1 cellular context compared by ENCODE assay signal in the genomic region with DNA sequence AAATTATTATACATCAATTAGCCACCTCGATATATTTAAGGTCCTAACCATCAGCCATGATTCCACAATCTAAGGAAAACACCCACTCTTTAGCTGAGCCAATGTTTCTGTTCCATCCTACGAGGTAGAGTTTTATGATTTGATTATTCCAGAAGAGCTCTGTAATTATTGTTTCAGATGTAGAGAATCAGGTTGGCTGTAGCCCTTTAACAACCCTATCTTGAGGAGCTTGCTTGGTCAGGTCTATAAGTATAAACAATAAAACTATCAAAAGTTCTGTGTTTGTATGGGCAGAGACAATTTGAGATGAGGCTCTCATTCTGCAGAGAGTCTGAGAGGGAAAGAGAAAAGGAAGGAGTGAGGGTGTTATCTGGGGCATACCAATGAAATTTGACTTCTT.
TF ChIP-seq lines count a peak whose summit lies in the region.

Gene PBOV1 (minus strand): TSS at position 43 of the 400 bp plus-strand sequence. CDS start 96 bp downstream, outside the sequence.

TF ChIP-seq in GM23338, 12 proteins besides CTCF, POLR2A, EP300 and RAD21:
- TF ChIP-seq ZNF462 (CRISPR knock-in tag; IDR thresholded peaks at IDR 0.05) (no peak), NANOG (IDR thresholded peaks at IDR 0.05; ENCODE audit: borderline replicate concordance) (no peak), ZNF331 (CRISPR knock-in tag; IDR thresholded peaks at IDR 0.05; ENCODE audit: low read depth) (no peak), POLR2AphosphoS5 (IDR thresholded peaks at IDR 0.05; ENCODE audit: low read depth) (no peak), CREB1 (CRISPR knock-in tag; IDR thresholded peaks at IDR 0.05; ENCODE audit: low read depth) (no peak), JUNB (IDR thresholded peaks at IDR 0.05; ENCODE audit: unreplicated experiment) (no peak)
- TF ChIP-seq, protein P1, sequence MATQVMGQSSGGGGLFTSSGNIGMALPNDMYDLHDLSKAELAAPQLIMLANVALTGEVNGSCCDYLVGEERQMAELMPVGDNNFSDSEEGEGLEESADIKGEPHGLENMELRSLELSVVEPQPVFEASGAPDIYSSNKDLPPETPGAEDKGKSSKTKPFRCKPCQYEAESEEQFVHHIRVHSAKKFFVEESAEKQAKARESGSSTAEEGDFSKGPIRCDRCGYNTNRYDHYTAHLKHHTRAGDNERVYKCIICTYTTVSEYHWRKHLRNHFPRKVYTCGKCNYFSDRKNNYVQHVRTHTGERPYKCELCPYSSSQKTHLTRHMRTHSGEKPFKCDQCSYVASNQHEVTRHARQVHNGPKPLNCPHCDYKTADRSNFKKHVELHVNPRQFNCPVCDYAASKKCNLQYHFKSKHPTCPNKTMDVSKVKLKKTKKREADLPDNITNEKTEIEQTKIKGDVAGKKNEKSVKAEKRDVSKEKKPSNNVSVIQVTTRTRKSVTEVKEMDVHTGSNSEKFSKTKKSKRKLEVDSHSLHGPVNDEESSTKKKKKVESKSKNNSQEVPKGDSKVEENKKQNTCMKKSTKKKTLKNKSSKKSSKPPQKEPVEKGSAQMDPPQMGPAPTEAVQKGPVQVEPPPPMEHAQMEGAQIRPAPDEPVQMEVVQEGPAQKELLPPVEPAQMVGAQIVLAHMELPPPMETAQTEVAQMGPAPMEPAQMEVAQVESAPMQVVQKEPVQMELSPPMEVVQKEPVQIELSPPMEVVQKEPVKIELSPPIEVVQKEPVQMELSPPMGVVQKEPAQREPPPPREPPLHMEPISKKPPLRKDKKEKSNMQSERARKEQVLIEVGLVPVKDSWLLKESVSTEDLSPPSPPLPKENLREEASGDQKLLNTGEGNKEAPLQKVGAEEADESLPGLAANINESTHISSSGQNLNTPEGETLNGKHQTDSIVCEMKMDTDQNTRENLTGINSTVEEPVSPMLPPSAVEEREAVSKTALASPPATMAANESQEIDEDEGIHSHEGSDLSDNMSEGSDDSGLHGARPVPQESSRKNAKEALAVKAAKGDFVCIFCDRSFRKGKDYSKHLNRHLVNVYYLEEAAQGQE (IDR thresholded peaks at IDR 0.05; ENCODE audit: unreplicated experiment): no peak
- TF ChIP-seq, protein P2, sequence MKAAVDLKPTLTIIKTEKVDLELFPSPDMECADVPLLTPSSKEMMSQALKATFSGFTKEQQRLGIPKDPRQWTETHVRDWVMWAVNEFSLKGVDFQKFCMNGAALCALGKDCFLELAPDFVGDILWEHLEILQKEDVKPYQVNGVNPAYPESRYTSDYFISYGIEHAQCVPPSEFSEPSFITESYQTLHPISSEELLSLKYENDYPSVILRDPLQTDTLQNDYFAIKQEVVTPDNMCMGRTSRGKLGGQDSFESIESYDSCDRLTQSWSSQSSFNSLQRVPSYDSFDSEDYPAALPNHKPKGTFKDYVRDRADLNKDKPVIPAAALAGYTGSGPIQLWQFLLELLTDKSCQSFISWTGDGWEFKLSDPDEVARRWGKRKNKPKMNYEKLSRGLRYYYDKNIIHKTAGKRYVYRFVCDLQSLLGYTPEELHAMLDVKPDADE (IDR thresholded peaks at IDR 0.05): no peak
